ENCODE assay signal across 19 cellular contexts in the genomic region with DNA sequence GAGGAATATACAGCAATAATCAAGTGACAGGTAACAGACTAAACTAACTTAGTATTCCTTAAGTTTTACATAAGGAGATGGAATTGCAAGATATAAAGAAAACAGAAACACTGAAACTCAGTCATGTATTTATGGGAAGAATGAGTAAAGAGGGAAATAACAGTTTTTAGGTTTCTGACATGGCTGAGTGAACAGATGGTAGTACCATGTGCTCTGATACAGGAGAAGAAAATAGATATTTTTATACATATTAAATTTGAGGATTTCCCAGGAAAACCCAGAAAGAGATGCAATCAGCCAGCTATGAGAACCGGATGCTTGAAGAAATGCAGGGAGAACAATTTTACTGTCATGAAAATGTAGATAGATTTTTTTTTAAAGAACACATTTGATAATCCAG.
DNase-seq lines count a peak whose midpoint lies in the region; ATAC-seq lines count a peak whose summit lies in the region.
"Had no signal": no experiment of that assay in that cellular context is flagged by ENCODE, and none has a peak within 500 bp of the region (broad histone marks: within the 10 kb centered on the region; RNA-seq: fewer than 3 reads in every experiment).

No MANE protein-coding gene starts in this region.

- H3K4me1 ChIP-seq in naive thymus-derived CD4-positive, alpha-beta T cell (ENCODE audit: control insufficient read depth in 2 of 2, insufficient read depth in 2 of 2, low read length in 2 of 2) = no peaks in the 10 kb centered on the region
- H3K4me1 ChIP-seq: BLaER1, Caco-2 had no signal

- in situ Hi-C loops in KBM-7 (cut with MboI; ENCODE audit: low pct_unique_long_range_greater_than_20kb, low sequenced_read_pairs) = no loop called here

- CTCF ChIA-PET in naive thymus-derived CD4-positive, alpha-beta T cell (lab: Charles Lee) = no interaction called here

- POLR2A ChIA-PET in naive thymus-derived CD4-positive, alpha-beta T cell (lab: Charles Lee) = no interaction called here

- no peaks in the 10 kb centered on the region for H3K4me1 Mint-ChIP-seq in naive thymus-derived CD4-positive, alpha-beta T cell
- H3K4me1 Mint-ChIP-seq: B cell; CD4-positive, CD25-positive, alpha-beta regulatory T cell had no signal

- no peaks in the 10 kb centered on the region for H3K36me3 Mint-ChIP-seq in naive thymus-derived CD4-positive, alpha-beta T cell
- H3K36me3 Mint-ChIP-seq: CD4-positive, CD25-positive, alpha-beta regulatory T cell; CD8-positive, alpha-beta T cell had no signal

- peaks cover 0 to 5% (median 0%) of the 10 kb centered on the region in 11 donors for H3K9me3 Mint-ChIP-seq in naive thymus-derived CD4-positive, alpha-beta T cell
- H3K9me3 Mint-ChIP-seq: GM23338, H9 had no signal

- no peak overlapping the region for H3K4me3 Mint-ChIP-seq in naive thymus-derived CD4-positive, alpha-beta T cell
- H3K4me3 Mint-ChIP-seq: B cell; CD8-positive, alpha-beta T cell; GM23338; H9 had no signal

- H3K4me3 ChIP-seq in naive thymus-derived CD4-positive, alpha-beta T cell (ENCODE audit: low read length) = no peak overlapping the region
- H3K4me3 ChIP-seq: BLaER1, GM12878, GM23338 had no signal

- no peaks in the 10 kb centered on the region for H3K36me3 ChIP-seq in naive thymus-derived CD4-positive, alpha-beta T cell (ENCODE audit: control insufficient read depth in 2 of 3, insufficient read depth in 3 of 3, low read length in 3 of 3)
- H3K36me3 ChIP-seq: BLaER1 had no signal

- H3K27me3 Mint-ChIP-seq in naive thymus-derived CD4-positive, alpha-beta T cell = no peaks in the 10 kb centered on the region
- H3K27me3 Mint-ChIP-seq: B cell; CD4-positive, CD25-positive, alpha-beta regulatory T cell had no signal

- peak; percentile 46 for DNase-seq in OCI-M1 (lab: John Stamatoyannopoulos, UW)
- DNase-seq in cerebellum (ENCODE audit: low spot score) = peak; percentile 28
- DNase-seq in superior temporal gyrus (ENCODE audit: extremely low spot score) = peak; percentile 34
- no peak for DNase-seq in NCI-H2081 (lab: John Stamatoyannopoulos, UW)
- DNase-seq in naive thymus-derived CD4-positive, alpha-beta T cell = no peak
- no peak for DNase-seq in KBM-7
- DNase-seq: Caco-2; CD4-positive, CD25-positive, alpha-beta regulatory T cell; CD8-positive, alpha-beta T cell; DMS153; DND-41; GDM1; H9 had no signal

- H3K9me3 ChIP-seq in naive thymus-derived CD4-positive, alpha-beta T cell (ENCODE audit: control insufficient read depth in 2 of 3, low read length in 3 of 3) = peaks cover 0 to 12% (median 0%) of the 10 kb centered on the region in 3 experiments
- H3K9me3 ChIP-seq: BLaER1, Caco-2 had no signal

- no peaks in the 10 kb centered on the region for H3K27me3 ChIP-seq in naive thymus-derived CD4-positive, alpha-beta T cell (ENCODE audit: control insufficient read depth in 2 of 2, insufficient read depth in 2 of 2, low read length in 2 of 2)
- H3K27me3 ChIP-seq: BLaER1 had no signal

- ATAC-seq in naive thymus-derived CD4-positive, alpha-beta T cell = no peak
- ATAC-seq: CD8-positive, alpha-beta T cell; GM12878; GM23338; HCT116 had no signal

- no peak overlapping the region for H3K27ac ChIP-seq in naive thymus-derived CD4-positive, alpha-beta T cell (ENCODE audit: low read depth, low read length)
- H3K27ac ChIP-seq: BLaER1, C4-2B had no signal

- no peak overlapping the region for H3K27ac Mint-ChIP-seq in naive thymus-derived CD4-positive, alpha-beta T cell
- H3K27ac Mint-ChIP-seq: B cell; CD4-positive, CD25-positive, alpha-beta regulatory T cell; CD8-positive, alpha-beta T cell; GM23338; H9 had no signal

- intact Hi-C loops in naive thymus-derived CD4-positive, alpha-beta T cell (cut with micrococcal nuclease) = no loop called here

Comparison
In these comparisons a context has a peak if more than half of its experiments do, and no peak if none do; other contexts are left out.
1. DNase-seq: peak in OCI-M1 (single experiment), cerebellum (single experiment) and superior temporal gyrus (single experiment); none in NCI-H2081 (0 of 2), naive thymus-derived CD4-positive, alpha-beta T cell (0 of 9) and KBM-7 (single experiment).